1 cellular context compared by ENCODE assay signal in genomic region chr22:38506118-38506962, GRCh38.
A peak's percentile ranks its signal among the peaks of the same experiment; 100 is the strongest.
TF ChIP-seq lines count a peak whose summit lies in the region.

Gene DDX17 (minus strand): TSS chr22:38506311.

TF ChIP-seq in K562, 482 proteins besides CTCF, POLR2A, EP300 and RAD21 (continued from another document and continues in another):
- TF ChIP-seq, protein P1, sequence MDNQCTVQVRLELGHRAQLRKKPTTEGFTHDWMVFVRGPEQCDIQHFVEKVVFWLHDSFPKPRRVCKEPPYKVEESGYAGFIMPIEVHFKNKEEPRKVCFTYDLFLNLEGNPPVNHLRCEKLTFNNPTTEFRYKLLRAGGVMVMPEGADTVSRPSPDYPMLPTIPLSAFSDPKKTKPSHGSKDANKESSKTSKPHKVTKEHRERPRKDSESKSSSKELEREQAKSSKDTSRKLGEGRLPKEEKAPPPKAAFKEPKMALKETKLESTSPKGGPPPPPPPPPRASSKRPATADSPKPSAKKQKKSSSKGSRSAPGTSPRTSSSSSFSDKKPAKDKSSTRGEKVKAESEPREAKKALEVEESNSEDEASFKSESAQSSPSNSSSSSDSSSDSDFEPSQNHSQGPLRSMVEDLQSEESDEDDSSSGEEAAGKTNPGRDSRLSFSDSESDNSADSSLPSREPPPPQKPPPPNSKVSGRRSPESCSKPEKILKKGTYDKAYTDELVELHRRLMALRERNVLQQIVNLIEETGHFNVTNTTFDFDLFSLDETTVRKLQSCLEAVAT (IDR thresholded peaks at IDR 0.05), result no peak; a peak in 1 of 4 replicates
- TF ChIP-seq RBM14 (IDR thresholded peaks at IDR 0.05; ENCODE audit: borderline replicate concordance, insufficient read depth, low read depth, low read length) (no peak), CHD1 (IDR thresholded peaks at IDR 0.05; ENCODE audit: low read length) (no peak), ZNF561 (CRISPR knock-in tag; conservative IDR thresholded peaks at IDR 0.05) (no peak), MEF2D (tag; conservative IDR thresholded peaks at IDR 0.05; ENCODE audit: low read depth) (peak; percentile 57; the same call in 1 of the 2 replicates), RBFOX2 (IDR thresholded peaks at IDR 0.05; ENCODE audit: low read depth, low read length) (peak; percentile 98), L3MBTL2 (IDR thresholded peaks at IDR 0.05) (peak; percentile 28; the same call in 1 of the 2 replicates), TAF7 (tag; IDR thresholded peaks at IDR 0.05) (peak; percentile 90), SUPT5H (IDR thresholded peaks at IDR 0.05) (peak; percentile 82), SMARCA5 (IDR thresholded peaks at IDR 0.05) (no peak), BHLHE40 (IDR thresholded peaks at IDR 0.05; ENCODE audit: low read length) (no peak), NR2C1 (IDR thresholded peaks at IDR 0.05) (no peak), NR2C1 (tag; IDR thresholded peaks at IDR 0.05) (peak; percentile 61; the same call in 1 of the 2 replicates), CAMTA2 (CRISPR knock-in tag; conservative IDR thresholded peaks at IDR 0.05) (no peak), ZNF347 (CRISPR knock-in tag; IDR thresholded peaks at IDR 0.05; ENCODE audit: low read depth) (no peak), ARID2 (IDR thresholded peaks at IDR 0.05) (no peak), ZNF133 (CRISPR knock-in tag; IDR thresholded peaks at IDR 0.05) (no peak), ZNF431 (CRISPR knock-in tag; IDR thresholded peaks at IDR 0.05) (no peak), WHSC1 (IDR thresholded peaks at IDR 0.05; ENCODE audit: low read length) (no peak), SAP30 (IDR thresholded peaks at IDR 0.05; ENCODE audit: borderline replicate concordance, insufficient read depth, low read depth, low read length, poor library complexity, severe bottlenecking) (no peak), ARHGAP35 (IDR thresholded peaks at IDR 0.05; ENCODE audit: partially characterized antibody) (peak; percentile 94), ZNF586 (CRISPR knock-in tag; conservative IDR thresholded peaks at IDR 0.05) (no peak), STAT5A (IDR thresholded peaks at IDR 0.05; ENCODE audit: borderline replicate concordance, low read length) (no peak), ZNF12 (CRISPR knock-in tag; IDR thresholded peaks at IDR 0.05) (no peak), ZBED1 (IDR thresholded peaks at IDR 0.05) (0 out of 2 replicates have a peak, but pooled peaks have one; percentile 47), RBM22 (IDR thresholded peaks at IDR 0.05; ENCODE audit: low read depth, low read length, poor library complexity, severe bottlenecking) (no peak), SREBF1 (IDR thresholded peaks at IDR 0.05; ENCODE audit: borderline replicate concordance, low read depth, low read length) (no peak), DMBX1 (CRISPR knock-in tag; IDR thresholded peaks at IDR 0.05; ENCODE audit: borderline replicate concordance) (peak; percentile 75), TCF7L2 (IDR thresholded peaks at IDR 0.05; ENCODE audit: low read depth, low read length) (no peak), ZNF592 (IDR thresholded peaks at IDR 0.05) (peak; percentile 93), ZNF511 (CRISPR knock-in tag; IDR thresholded peaks at IDR 0.05) (no peak), PPARD (CRISPR knock-in tag; IDR thresholded peaks at IDR 0.05) (no peak), TGIF2 (CRISPR knock-in tag; IDR thresholded peaks at IDR 0.05) (no peak), ZNF165 (CRISPR knock-in tag; IDR thresholded peaks at IDR 0.05; ENCODE audit: borderline replicate concordance) (no peak), ZNF77 (CRISPR knock-in tag; IDR thresholded peaks at IDR 0.05) (no peak), PATZ1 (CRISPR knock-in tag; IDR thresholded peaks at IDR 0.05; ENCODE audit: borderline replicate concordance) (no peak), BRD4 (IDR thresholded peaks at IDR 0.05) (peak; percentile 62; the same call in 1 of the 2 replicates)
- TF ChIP-seq, protein P2, sequence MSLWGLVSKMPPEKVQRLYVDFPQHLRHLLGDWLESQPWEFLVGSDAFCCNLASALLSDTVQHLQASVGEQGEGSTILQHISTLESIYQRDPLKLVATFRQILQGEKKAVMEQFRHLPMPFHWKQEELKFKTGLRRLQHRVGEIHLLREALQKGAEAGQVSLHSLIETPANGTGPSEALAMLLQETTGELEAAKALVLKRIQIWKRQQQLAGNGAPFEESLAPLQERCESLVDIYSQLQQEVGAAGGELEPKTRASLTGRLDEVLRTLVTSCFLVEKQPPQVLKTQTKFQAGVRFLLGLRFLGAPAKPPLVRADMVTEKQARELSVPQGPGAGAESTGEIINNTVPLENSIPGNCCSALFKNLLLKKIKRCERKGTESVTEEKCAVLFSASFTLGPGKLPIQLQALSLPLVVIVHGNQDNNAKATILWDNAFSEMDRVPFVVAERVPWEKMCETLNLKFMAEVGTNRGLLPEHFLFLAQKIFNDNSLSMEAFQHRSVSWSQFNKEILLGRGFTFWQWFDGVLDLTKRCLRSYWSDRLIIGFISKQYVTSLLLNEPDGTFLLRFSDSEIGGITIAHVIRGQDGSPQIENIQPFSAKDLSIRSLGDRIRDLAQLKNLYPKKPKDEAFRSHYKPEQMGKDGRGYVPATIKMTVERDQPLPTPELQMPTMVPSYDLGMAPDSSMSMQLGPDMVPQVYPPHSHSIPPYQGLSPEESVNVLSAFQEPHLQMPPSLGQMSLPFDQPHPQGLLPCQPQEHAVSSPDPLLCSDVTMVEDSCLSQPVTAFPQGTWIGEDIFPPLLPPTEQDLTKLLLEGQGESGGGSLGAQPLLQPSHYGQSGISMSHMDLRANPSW (CRISPR knock-in tag; IDR thresholded peaks at IDR 0.05), result no peak
- TF ChIP-seq, protein P3, sequence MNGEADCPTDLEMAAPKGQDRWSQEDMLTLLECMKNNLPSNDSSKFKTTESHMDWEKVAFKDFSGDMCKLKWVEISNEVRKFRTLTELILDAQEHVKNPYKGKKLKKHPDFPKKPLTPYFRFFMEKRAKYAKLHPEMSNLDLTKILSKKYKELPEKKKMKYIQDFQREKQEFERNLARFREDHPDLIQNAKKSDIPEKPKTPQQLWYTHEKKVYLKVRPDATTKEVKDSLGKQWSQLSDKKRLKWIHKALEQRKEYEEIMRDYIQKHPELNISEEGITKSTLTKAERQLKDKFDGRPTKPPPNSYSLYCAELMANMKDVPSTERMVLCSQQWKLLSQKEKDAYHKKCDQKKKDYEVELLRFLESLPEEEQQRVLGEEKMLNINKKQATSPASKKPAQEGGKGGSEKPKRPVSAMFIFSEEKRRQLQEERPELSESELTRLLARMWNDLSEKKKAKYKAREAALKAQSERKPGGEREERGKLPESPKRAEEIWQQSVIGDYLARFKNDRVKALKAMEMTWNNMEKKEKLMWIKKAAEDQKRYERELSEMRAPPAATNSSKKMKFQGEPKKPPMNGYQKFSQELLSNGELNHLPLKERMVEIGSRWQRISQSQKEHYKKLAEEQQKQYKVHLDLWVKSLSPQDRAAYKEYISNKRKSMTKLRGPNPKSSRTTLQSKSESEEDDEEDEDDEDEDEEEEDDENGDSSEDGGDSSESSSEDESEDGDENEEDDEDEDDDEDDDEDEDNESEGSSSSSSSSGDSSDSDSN (IDR thresholded peaks at IDR 0.05; ENCODE audit: borderline replicate concordance in 1 of 2, low read depth in 2 of 2, low read length in 2 of 2), result peak in 1 of 2 experiments; percentile 0; a peak in 1 of 4 replicates
- TF ChIP-seq, protein P4, sequence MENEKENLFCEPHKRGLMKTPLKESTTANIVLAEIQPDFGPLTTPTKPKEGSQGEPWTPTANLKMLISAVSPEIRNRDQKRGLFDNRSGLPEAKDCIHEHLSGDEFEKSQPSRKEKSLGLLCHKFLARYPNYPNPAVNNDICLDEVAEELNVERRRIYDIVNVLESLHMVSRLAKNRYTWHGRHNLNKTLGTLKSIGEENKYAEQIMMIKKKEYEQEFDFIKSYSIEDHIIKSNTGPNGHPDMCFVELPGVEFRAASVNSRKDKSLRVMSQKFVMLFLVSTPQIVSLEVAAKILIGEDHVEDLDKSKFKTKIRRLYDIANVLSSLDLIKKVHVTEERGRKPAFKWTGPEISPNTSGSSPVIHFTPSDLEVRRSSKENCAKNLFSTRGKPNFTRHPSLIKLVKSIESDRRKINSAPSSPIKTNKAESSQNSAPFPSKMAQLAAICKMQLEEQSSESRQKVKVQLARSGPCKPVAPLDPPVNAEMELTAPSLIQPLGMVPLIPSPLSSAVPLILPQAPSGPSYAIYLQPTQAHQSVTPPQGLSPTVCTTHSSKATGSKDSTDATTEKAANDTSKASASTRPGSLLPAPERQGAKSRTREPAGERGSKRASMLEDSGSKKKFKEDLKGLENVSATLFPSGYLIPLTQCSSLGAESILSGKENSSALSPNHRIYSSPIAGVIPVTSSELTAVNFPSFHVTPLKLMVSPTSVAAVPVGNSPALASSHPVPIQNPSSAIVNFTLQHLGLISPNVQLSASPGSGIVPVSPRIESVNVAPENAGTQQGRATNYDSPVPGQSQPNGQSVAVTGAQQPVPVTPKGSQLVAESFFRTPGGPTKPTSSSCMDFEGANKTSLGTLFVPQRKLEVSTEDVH (IDR thresholded peaks at IDR 0.05; ENCODE audit: low read depth, partially characterized antibody), result no peak
- TF ChIP-seq, protein P5, sequence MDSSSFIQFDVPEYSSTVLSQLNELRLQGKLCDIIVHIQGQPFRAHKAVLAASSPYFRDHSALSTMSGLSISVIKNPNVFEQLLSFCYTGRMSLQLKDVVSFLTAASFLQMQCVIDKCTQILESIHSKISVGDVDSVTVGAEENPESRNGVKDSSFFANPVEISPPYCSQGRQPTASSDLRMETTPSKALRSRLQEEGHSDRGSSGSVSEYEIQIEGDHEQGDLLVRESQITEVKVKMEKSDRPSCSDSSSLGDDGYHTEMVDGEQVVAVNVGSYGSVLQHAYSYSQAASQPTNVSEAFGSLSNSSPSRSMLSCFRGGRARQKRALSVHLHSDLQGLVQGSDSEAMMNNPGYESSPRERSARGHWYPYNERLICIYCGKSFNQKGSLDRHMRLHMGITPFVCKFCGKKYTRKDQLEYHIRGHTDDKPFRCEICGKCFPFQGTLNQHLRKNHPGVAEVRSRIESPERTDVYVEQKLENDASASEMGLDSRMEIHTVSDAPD (CRISPR knock-in tag; IDR thresholded peaks at IDR 0.05), result no peak
- TF ChIP-seq, protein P6, sequence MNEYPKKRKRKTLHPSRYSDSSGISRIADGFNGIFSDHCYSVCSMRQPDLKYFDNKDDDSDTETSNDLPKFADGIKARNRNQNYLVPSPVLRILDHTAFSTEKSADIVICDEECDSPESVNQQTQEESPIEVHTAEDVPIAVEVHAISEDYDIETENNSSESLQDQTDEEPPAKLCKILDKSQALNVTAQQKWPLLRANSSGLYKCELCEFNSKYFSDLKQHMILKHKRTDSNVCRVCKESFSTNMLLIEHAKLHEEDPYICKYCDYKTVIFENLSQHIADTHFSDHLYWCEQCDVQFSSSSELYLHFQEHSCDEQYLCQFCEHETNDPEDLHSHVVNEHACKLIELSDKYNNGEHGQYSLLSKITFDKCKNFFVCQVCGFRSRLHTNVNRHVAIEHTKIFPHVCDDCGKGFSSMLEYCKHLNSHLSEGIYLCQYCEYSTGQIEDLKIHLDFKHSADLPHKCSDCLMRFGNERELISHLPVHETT (CRISPR knock-in tag; conservative IDR thresholded peaks at IDR 0.05 in 1 of 2, IDR thresholded peaks at IDR 0.05 in 1 of 2), result peak in 1 of 2 experiments; percentile 87; a peak in 2 of 4 replicates
- TF ChIP-seq, protein P7, sequence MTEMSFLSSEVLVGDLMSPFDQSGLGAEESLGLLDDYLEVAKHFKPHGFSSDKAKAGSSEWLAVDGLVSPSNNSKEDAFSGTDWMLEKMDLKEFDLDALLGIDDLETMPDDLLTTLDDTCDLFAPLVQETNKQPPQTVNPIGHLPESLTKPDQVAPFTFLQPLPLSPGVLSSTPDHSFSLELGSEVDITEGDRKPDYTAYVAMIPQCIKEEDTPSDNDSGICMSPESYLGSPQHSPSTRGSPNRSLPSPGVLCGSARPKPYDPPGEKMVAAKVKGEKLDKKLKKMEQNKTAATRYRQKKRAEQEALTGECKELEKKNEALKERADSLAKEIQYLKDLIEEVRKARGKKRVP (CRISPR knock-in tag; IDR thresholded peaks at IDR 0.05), result peak; percentile 49; the same call in 1 of the 2 replicates
